In genomic region chr14:67480011-67480410, GRCh38 we compare ENCODE assay signal across 12 cellular contexts. TPM values are rescaled to one million over a fixed set of nuclear protein-coding genes. Genes with fewer than 3 reads are reported as not detected.
DNase-seq lines count a peak whose midpoint lies in the region; ATAC-seq and TF ChIP-seq lines count a peak whose summit lies in the region.
"Had no signal": no experiment of that assay in that cellular context is flagged by ENCODE, and none has a peak within 500 bp of the region (broad histone marks: within the 10 kb centered on the region; RNA-seq: fewer than 3 reads in every experiment).

No MANE protein-coding gene starts in this region.

- DNase-seq in DMS 273 treated with DMSO at 0.1 percent for 48 hours (lab: John Stamatoyannopoulos, UW) (peak; percentile 47), HuH-7.5 (ENCODE audit: low spot score) (peak; percentile 29), NCI-H526 treated with DMSO at 0.1 percent for 48 hours (lab: John Stamatoyannopoulos, UW) (peak; percentile 40), islet precursor cell (peak; percentile 48), left lung (no peak)
- no peak for DNase-seq in activated naive CD4-positive, alpha-beta T cell treated with Interleukin-2 at 50 U/mL for 16 hours
- DNase-seq: activated naive CD4-positive, alpha-beta T cell; HCEC 1CT; heart left ventricle had no signal

- no peaks in the 10 kb centered on the region for H3K4me1 ChIP-seq in left lung

- no peaks in the 10 kb centered on the region for H3K27me3 ChIP-seq in left lung
- H3K27me3 ChIP-seq: heart left ventricle had no signal

- no peak for TF ChIP-seq CTCF in left lung (IDR thresholded peaks at IDR 0.05)

- intact Hi-C loops in left lung (cut with DNase I): no loop called here

- H3K36me3 ChIP-seq in left lung: no peaks in the 10 kb centered on the region

- no peaks in the 10 kb centered on the region for H3K9me3 ChIP-seq in left lung
- H3K9me3 ChIP-seq: heart left ventricle had no signal

- ATAC-seq in GM19452 (IDR thresholded peaks at IDR 0.05; ENCODE audit: unreplicated experiment) (no peak), left lung (no peak)
- ATAC-seq: activated CD4-positive, CD25-positive, alpha-beta regulatory T cell treated with anti-CD3 and anti-CD28 coated beads, Interleukin-2, amount 50 U/mL, for 24 hours; heart left ventricle had no signal

- H3K4me3 ChIP-seq in left lung: no peak overlapping the region
- H3K4me3 ChIP-seq: heart left ventricle had no signal

- no peak overlapping the region for H3K27ac ChIP-seq in left lung
- H3K27ac ChIP-seq: C4-2B, heart left ventricle had no signal

RNA-seq across cellular contexts. Expression of gene TMEM229B, which starts 8.5 kb away (rescaled TPM):
- total RNA-seq in left lung: 1 to 10 TPM; 3.1 to 7.7 TPM

RNA-seq across cellular contexts. Expression of gene PLEKHH1, which starts 53.1 kb away (rescaled TPM):
- 1 to 10 TPM; 1.2 to 2.7 TPM for total RNA-seq in left lung

Comparison
In these comparisons a context has a peak if more than half of its experiments do, and no peak if none do; other contexts are left out.
1. DNase-seq: peak in DMS 273 treated with DMSO at 0.1 percent for 48 hours (single experiment), HuH-7.5 (single experiment), NCI-H526 treated with DMSO at 0.1 percent for 48 hours (single experiment) and islet precursor cell (single experiment); none in left lung (0 of 2) and activated naive CD4-positive, alpha-beta T cell treated with Interleukin-2 at 50 U/mL for 16 hours (single experiment).